ENCODE assay signal across 11 cellular contexts in genomic region chr1:9376886-9377333, GRCh38.
DNase-seq lines count a peak whose midpoint lies in the region; ATAC-seq and TF ChIP-seq lines count a peak whose summit lies in the region.
"Had no signal": no experiment of that assay in that cellular context is flagged by ENCODE, and none has a peak within 500 bp of the region (broad histone marks: within the 10 kb centered on the region; RNA-seq: fewer than 3 reads in every experiment).

No MANE protein-coding gene starts in this region.

- H3K27ac ChIP-seq in Peyer's patch, result peak overlapping the region; percentile 51 to 93 (median 79)
- peak overlapping the region; percentile 29 to 72 for H3K27ac ChIP-seq in testis
- H3K27ac ChIP-seq: RWPE1 had no signal

- intact Hi-C loops in testis (cut with DNase I; ENCODE audit: low total_unique reads), result loop anchor here (10.0 kb wide), 2 partner anchors 48 to 62 kb away; no protein-coding TSS in a partner anchor

- H3K4me3 ChIP-seq in Peyer's patch (no peak overlapping the region), fibroblast of pulmonary artery (replicated peaks; ENCODE audit: low read depth, low read length) (no peak overlapping the region), testis (no peak overlapping the region)

- TF ChIP-seq CTCF in Peyer's patch (IDR thresholded peaks at IDR 0.05), result no peak
- TF ChIP-seq CTCF in fibroblast of pulmonary artery (IDR thresholded peaks at IDR 0.05; ENCODE audit: low read length, missing control alignments), result no peak
- no peak for TF ChIP-seq CTCF in testis (IDR thresholded peaks at IDR 0.05)

- H3K27me3 ChIP-seq in Peyer's patch, result no peaks in the 10 kb centered on the region
- H3K27me3 ChIP-seq in testis, result no peaks in the 10 kb centered on the region

- DNase-seq in Peyer's patch, result peak in 1 of 3 donors; percentile 73
- DNase-seq in fibroblast of pulmonary artery (ENCODE audit: low read depth), result peak; percentile 68
- peak; percentile 46 for DNase-seq in mucosa of gallbladder (ENCODE audit: low spot score)
- DNase-seq in testis, result peak; percentile 79
- no peak for DNase-seq in SHP77 (lab: John Stamatoyannopoulos, UW)
- DNase-seq: Calu3, NCI-H2171 treated with DMSO at 0.1 percent for 48 hours had no signal

- TF ChIP-seq POLR2A in Peyer's patch (IDR thresholded peaks at IDR 0.05) (no peak), testis (IDR thresholded peaks at IDR 0.05) (no peak)

- no peak for ATAC-seq in GM19455 (IDR thresholded peaks at IDR 0.05; ENCODE audit: unreplicated experiment)
- ATAC-seq in SK-N-SH treated with all-trans-retinoic acid at 6 μM for 48 hours, result no peak
- no peak for ATAC-seq in GM18867 (IDR thresholded peaks at IDR 0.05; ENCODE audit: unreplicated experiment)

- WGBS in testis, 2 donors, result 43 to 55% methylated on average over 17 of the region's 17 CpGs

- no peaks in the 10 kb centered on the region for H3K36me3 ChIP-seq in Peyer's patch
- H3K36me3 ChIP-seq in testis (ENCODE audit: low read depth, missing control alignments), result no peaks in the 10 kb centered on the region

- H3K9me3 ChIP-seq in Peyer's patch, result no peaks in the 10 kb centered on the region
- no peaks in the 10 kb centered on the region for H3K9me3 ChIP-seq in testis

- peaks cover 0 to 50% (median 0%) of the 10 kb centered on the region in 4 donors for H3K4me1 ChIP-seq in Peyer's patch
- peaks cover 30% of the 10 kb centered on the region for H3K4me1 ChIP-seq in testis

TF ChIP-seq in SK-N-SH treated with all-trans-retinoic acid at 6 μM for 48 hours, 23 proteins besides CTCF, POLR2A, EP300 and RAD21:
- TF ChIP-seq PPARA (CRISPR knock-in tag; IDR thresholded peaks at IDR 0.05; ENCODE audit: borderline replicate concordance) (no peak), CSRNP3 (CRISPR knock-in tag; IDR thresholded peaks at IDR 0.05) (no peak), ARNTL (CRISPR knock-in tag; IDR thresholded peaks at IDR 0.05; ENCODE audit: borderline replicate concordance, low read depth) (no peak), ESRRG (CRISPR knock-in tag; IDR thresholded peaks at IDR 0.05) (no peak), ZC3H10 (CRISPR knock-in tag; IDR thresholded peaks at IDR 0.05) (no peak), SNAI2 (CRISPR knock-in tag; IDR thresholded peaks at IDR 0.05) (no peak), CREB5 (CRISPR knock-in tag; IDR thresholded peaks at IDR 0.05; ENCODE audit: low read depth) (no peak), ZNF565 (CRISPR knock-in tag; conservative IDR thresholded peaks at IDR 0.05; ENCODE audit: low read depth) (no peak), ZFP30 (CRISPR knock-in tag; IDR thresholded peaks at IDR 0.05) (no peak)
TF ChIP-seq in SK-N-SH treated with all-trans-retinoic acid at 6 μM for 48 hours: peak in this region for 0.

Comparison
In these comparisons a context has a peak if more than half of its experiments do, and no peak if none do; other contexts are left out.
1. DNase-seq: peak in fibroblast of pulmonary artery (single experiment), mucosa of gallbladder (single experiment) and testis (single experiment); none in SHP77 (0 of 2).